25 cellular contexts compared by ENCODE assay signal in genomic region chr19:53109527-53109926, GRCh38. TPM values are rescaled to one million over a fixed set of nuclear protein-coding genes. Genes with fewer than 3 reads are reported as not detected.
DNase-seq lines count a peak whose midpoint lies in the region; ATAC-seq and TF ChIP-seq lines count a peak whose summit lies in the region.
"Had no signal": no experiment of that assay in that cellular context is flagged by ENCODE, and none has a peak within 500 bp of the region (broad histone marks: within the 10 kb centered on the region; RNA-seq: fewer than 3 reads in every experiment).

No MANE protein-coding gene starts in this region.

- H3K36me3 Mint-ChIP-seq in endothelial cell (ENCODE audit: low read depth, unreplicated experiment): peaks cover 25% of the 10 kb centered on the region
- H3K36me3 Mint-ChIP-seq: CD14-positive monocyte had no signal

- ATAC-seq in GM19452 (IDR thresholded peaks at IDR 0.05; ENCODE audit: unreplicated experiment): no peak
- ATAC-seq: A549; CD8-positive, alpha-beta T cell had no signal

- no peaks in the 10 kb centered on the region for H3K4me1 Mint-ChIP-seq in endothelial cell (ENCODE audit: unreplicated experiment)
- H3K4me1 Mint-ChIP-seq: B cell; CD14-positive monocyte; CD4-positive, alpha-beta memory T cell; CD8-positive, alpha-beta memory T cell had no signal

- H3K9me3 Mint-ChIP-seq in endothelial cell (ENCODE audit: unreplicated experiment): no peaks in the 10 kb centered on the region

- DNase-seq in endothelial cell (ENCODE audit: low spot score): no peak
- DNase-seq: 8988T; ACHN; AML-193; BE2C; C1 segment of cervical spinal cord; Caco-2; Calu3; CD4-positive, alpha-beta memory T cell; CD4-positive, alpha-beta T cell; CD4-positive, CD25-positive, alpha-beta regulatory T cell; CD8-positive, alpha-beta memory T cell; CD8-positive, alpha-beta T cell; COR-L47; DMS 273 treated with DMSO at 0.1 percent for 48 hours; DMS153; DMS53; DMS79; DMS79 treated with DMSO at 0.1 percent for 48 hours; DND-41; EL had no signal

- no peak for TF ChIP-seq CTCF in endothelial cell (IDR thresholded peaks at IDR 0.05; ENCODE audit: unreplicated experiment)

- no peaks in the 10 kb centered on the region for H3K27me3 Mint-ChIP-seq in endothelial cell (ENCODE audit: unreplicated experiment)
- H3K27me3 Mint-ChIP-seq: B cell; CD4-positive, alpha-beta T cell; CD4-positive, CD25-positive, alpha-beta regulatory T cell had no signal

- no peak overlapping the region for H3K27ac Mint-ChIP-seq in endothelial cell (ENCODE audit: unreplicated experiment)
- H3K27ac Mint-ChIP-seq: B cell; CD14-positive monocyte; CD4-positive, alpha-beta memory T cell; CD4-positive, alpha-beta T cell; CD4-positive, CD25-positive, alpha-beta regulatory T cell; CD8-positive, alpha-beta memory T cell; CD8-positive, alpha-beta T cell had no signal

- H3K4me3 Mint-ChIP-seq in endothelial cell (ENCODE audit: unreplicated experiment): peak overlapping the region; percentile 21
- H3K4me3 Mint-ChIP-seq: B cell; CD14-positive monocyte; CD4-positive, alpha-beta T cell; CD4-positive, CD25-positive, alpha-beta regulatory T cell; CD8-positive, alpha-beta memory T cell; CD8-positive, alpha-beta T cell had no signal

RNA-seq across cellular contexts. Expression of gene ZNF160, which starts 6.3 kb away (rescaled TPM):
- total RNA-seq in endothelial cell (ENCODE audit: unreplicated experiment): 36.3 TPM

RNA-seq across cellular contexts. Expression of gene ZNF415, which starts 23.2 kb away (rescaled TPM):
- total RNA-seq in endothelial cell (ENCODE audit: unreplicated experiment): 8.7 TPM
- total RNA-seq: Calu3 had no signal

RNA-seq across cellular contexts. Expression of gene ZNF347, which starts 49.3 kb away (rescaled TPM):
- 14.9 TPM for total RNA-seq in endothelial cell (ENCODE audit: unreplicated experiment)
- total RNA-seq: Calu3 had no signal
